8 cellular contexts compared by ENCODE assay signal in the genomic region with DNA sequence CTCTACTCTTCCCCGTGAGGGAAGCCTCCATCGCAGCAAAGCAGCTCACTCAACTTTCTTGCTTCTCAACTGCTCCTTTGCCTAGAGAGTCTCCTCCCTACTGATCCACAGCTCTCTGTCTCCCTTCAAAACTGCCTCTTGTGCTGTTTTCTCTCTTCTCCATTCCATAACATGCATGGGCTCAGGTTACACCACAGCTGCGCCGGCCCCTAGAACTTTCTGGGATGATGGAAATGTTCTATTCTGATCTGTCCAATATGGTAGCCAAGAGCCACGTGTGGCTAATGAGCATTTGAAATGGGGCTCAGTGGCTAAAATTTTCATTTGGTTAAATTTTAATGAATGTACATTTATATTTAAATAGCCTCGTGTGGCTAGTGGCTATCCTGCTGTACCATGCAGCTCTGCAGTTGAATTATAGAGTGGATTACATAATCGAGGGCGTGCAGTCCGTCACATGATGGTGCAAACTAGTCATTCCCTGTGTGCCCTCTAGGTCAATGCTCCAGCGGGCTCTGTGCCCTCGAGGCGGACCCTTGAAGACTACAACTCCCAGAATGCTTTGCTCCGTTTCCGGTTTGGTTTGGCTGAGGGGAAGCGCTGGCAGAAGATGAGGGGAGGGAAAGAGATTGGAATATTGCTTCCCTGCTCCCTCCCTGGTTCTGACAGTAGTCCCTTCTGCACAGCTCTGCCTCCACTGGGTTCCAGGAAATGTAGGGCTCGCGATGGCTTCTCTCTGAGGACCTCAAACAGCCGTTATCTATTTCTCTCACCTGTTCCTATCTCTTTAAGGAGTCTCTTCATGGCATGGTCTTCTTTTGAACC.
DNase-seq lines count a peak whose midpoint lies in the region; ATAC-seq lines count a peak whose summit lies in the region.

No MANE protein-coding gene starts in this region.

- DNase-seq in EH (ENCODE audit: low read depth) (peak; percentile 69), NCI-H2029 (lab: John Stamatoyannopoulos, UW) (peak; percentile 55), ecto neural progenitor cell (ENCODE audit: low spot score) (peak; percentile 78), midbrain (lab: John Stamatoyannopoulos, UW) (peak; percentile 39), DMS153 treated with DMSO at 0.1 percent for 48 hours (lab: John Stamatoyannopoulos, UW; ENCODE audit: unreplicated experiment) (no peak)

- ATAC-seq in GM21619 (IDR thresholded peaks at IDR 0.05; ENCODE audit: unreplicated experiment) (no peak), GM21423 (IDR thresholded peaks at IDR 0.05; ENCODE audit: unreplicated experiment) (no peak), HG02642 (IDR thresholded peaks at IDR 0.05; ENCODE audit: poor library complexity, unreplicated experiment) (no peak)
